In the genomic region with DNA sequence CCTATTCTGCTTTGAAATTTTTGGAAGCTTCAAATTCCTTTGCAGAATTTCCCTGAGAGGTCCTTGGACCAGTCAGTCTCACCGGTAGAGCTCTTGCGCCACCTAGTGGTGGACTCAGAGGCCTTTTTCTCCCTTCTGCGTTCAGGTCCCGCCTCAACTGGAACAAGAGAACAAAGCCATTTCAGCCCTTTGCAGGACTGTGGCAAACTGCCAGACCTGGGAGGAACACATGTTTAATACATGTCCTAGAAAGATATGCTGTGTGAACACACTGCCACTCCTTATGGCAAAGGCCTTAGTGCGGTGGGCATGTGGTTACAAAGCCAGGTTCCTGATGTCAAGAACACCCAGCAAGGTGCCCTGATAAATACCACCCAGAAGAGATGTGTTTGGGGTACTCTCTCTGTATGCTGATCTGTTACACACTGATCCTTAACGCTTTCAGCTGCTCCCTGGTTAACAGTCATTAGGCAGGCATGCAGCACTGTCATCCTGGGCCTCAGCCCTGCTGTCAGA, we compare ENCODE assay signal across 8 cellular contexts.
DNase-seq lines count a peak whose midpoint lies in the region; ATAC-seq and TF ChIP-seq lines count a peak whose summit lies in the region.

No MANE protein-coding gene starts in this region.

- DNase-seq in CD14-positive monocyte (ENCODE audit: low spot score) (peak; percentile 53), HK-2 (ENCODE audit: unreplicated experiment) (peak; percentile 68), NOMO-1 treated with dmso at 0.1 percent for 144 hours (lab: John Stamatoyannopoulos, UW; ENCODE audit: unreplicated experiment) (peak; percentile 18), epidermal melanocyte (ENCODE audit: insufficient read length, low spot score) (peak; percentile 81), naive B cell (peak; percentile 49)
- DNase-seq in activated CD8-positive, alpha-beta memory T cell treated with anti-CD3 and anti-CD28 coated beads, Interleukin-2, amount 10 ng/mL, durations not matched to agents 7 days and 5 days = peak; percentile 80

- CTCF ChIA-PET in activated CD8-positive, alpha-beta memory T cell treated with anti-CD3 and anti-CD28 coated beads, Interleukin-2, amount 10 ng/mL, durations not matched to agents 7 days and 5 days (lab: Charles Lee) = interaction anchor here (0.7 to 2.9 kb wide), 27 partner anchors 9 to 843 kb away, joined by 3 to 19 read pairs (median 4); no protein-coding TSS in a partner anchor

- H3K27ac Mint-ChIP-seq in CD14-positive monocyte (no peak overlapping the region), naive B cell (peak overlapping the region in 1 of 6 donors; percentile 28)
- no peak overlapping the region for H3K27ac Mint-ChIP-seq in activated CD8-positive, alpha-beta memory T cell treated with anti-CD3 and anti-CD28 coated beads, Interleukin-2, amount 10 ng/mL, durations not matched to agents 7 days and 5 days
- no peak overlapping the region for H3K27ac Mint-ChIP-seq in stimulated activated memory B cell treated with anti-CD40 and anti-IgM and Interleukin-4, amounts not matched to agents 10 μg/mL and 1 μg/mL and 100 μg/mL, for 72 hours

- H3K4me1 Mint-ChIP-seq in CD14-positive monocyte = no peaks in the 10 kb centered on the region
- no peaks in the 10 kb centered on the region for H3K4me1 Mint-ChIP-seq in activated CD8-positive, alpha-beta memory T cell treated with anti-CD3 and anti-CD28 coated beads, Interleukin-2, amount 10 ng/mL, durations not matched to agents 7 days and 5 days
- H3K4me1 Mint-ChIP-seq in naive B cell = peaks cover 0 to 3% (median 0%) of the 10 kb centered on the region in 3 donors
- no peaks in the 10 kb centered on the region for H3K4me1 Mint-ChIP-seq in stimulated activated memory B cell treated with anti-CD40 and anti-IgM and Interleukin-4, amounts not matched to agents 10 μg/mL and 1 μg/mL and 100 μg/mL, for 72 hours

- H3K27me3 Mint-ChIP-seq in CD14-positive monocyte (ENCODE audit: low read depth in 3 of 3) (peaks cover 4 to 5% (median 4%) of the 10 kb centered on the region in 3 donors), naive B cell (peaks cover 21 to 25% (median 22%) of the 10 kb centered on the region in 3 donors)
- H3K27me3 Mint-ChIP-seq in activated CD8-positive, alpha-beta memory T cell treated with anti-CD3 and anti-CD28 coated beads, Interleukin-2, amount 10 ng/mL, durations not matched to agents 7 days and 5 days = peaks cover 14% of the 10 kb centered on the region
- peaks cover 9% of the 10 kb centered on the region for H3K27me3 Mint-ChIP-seq in stimulated activated memory B cell treated with anti-CD40 and anti-IgM and Interleukin-4, amounts not matched to agents 10 μg/mL and 1 μg/mL and 100 μg/mL, for 72 hours

- intact Hi-C loops in CD14-positive monocyte (cut with micrococcal nuclease) = loop anchor here in 1 of 2 donors (5.0 to 10.0 kb wide), 2 partner anchors 170 to 868 kb away; no protein-coding TSS in a partner anchor

- TF ChIP-seq CTCF in CD14-positive monocyte (IDR thresholded peaks at IDR 0.05) = peak; percentile 92

- H3K4me3 Mint-ChIP-seq in CD14-positive monocyte (no peak overlapping the region), naive B cell (no peak overlapping the region)
- no peak overlapping the region for H3K4me3 Mint-ChIP-seq in activated CD8-positive, alpha-beta memory T cell treated with anti-CD3 and anti-CD28 coated beads, Interleukin-2, amount 10 ng/mL, durations not matched to agents 7 days and 5 days
- H3K4me3 Mint-ChIP-seq in stimulated activated memory B cell treated with anti-CD40 and anti-IgM and Interleukin-4, amounts not matched to agents 10 μg/mL and 1 μg/mL and 100 μg/mL, for 72 hours = no peak overlapping the region

- H3K9me3 Mint-ChIP-seq in CD14-positive monocyte (no peaks in the 10 kb centered on the region), naive B cell (no peaks in the 10 kb centered on the region)
- no peaks in the 10 kb centered on the region for H3K9me3 Mint-ChIP-seq in activated CD8-positive, alpha-beta memory T cell treated with anti-CD3 and anti-CD28 coated beads, Interleukin-2, amount 10 ng/mL, durations not matched to agents 7 days and 5 days (ENCODE audit: low read depth)
- no peaks in the 10 kb centered on the region for H3K9me3 Mint-ChIP-seq in stimulated activated memory B cell treated with anti-CD40 and anti-IgM and Interleukin-4, amounts not matched to agents 10 μg/mL and 1 μg/mL and 100 μg/mL, for 72 hours

- H3K36me3 Mint-ChIP-seq in CD14-positive monocyte (no peaks in the 10 kb centered on the region), naive B cell (no peaks in the 10 kb centered on the region)
- H3K36me3 Mint-ChIP-seq in activated CD8-positive, alpha-beta memory T cell treated with anti-CD3 and anti-CD28 coated beads, Interleukin-2, amount 10 ng/mL, durations not matched to agents 7 days and 5 days = no peaks in the 10 kb centered on the region
- H3K36me3 Mint-ChIP-seq in stimulated activated memory B cell treated with anti-CD40 and anti-IgM and Interleukin-4, amounts not matched to agents 10 μg/mL and 1 μg/mL and 100 μg/mL, for 72 hours = no peaks in the 10 kb centered on the region

- ATAC-seq in GM19324 (IDR thresholded peaks at IDR 0.05; ENCODE audit: low FRiP score, unreplicated experiment) (peak; percentile 48), naive B cell (ENCODE audit: low read depth in 2 of 2) (peak; percentile 52 to 62)
- ATAC-seq in activated CD8-positive, alpha-beta memory T cell treated with anti-CD3 and anti-CD28 coated beads, Interleukin-2, amount 10 ng/mL, durations not matched to agents 7 days and 5 days = peak; percentile 70
- peak; percentile 70 for ATAC-seq in stimulated activated memory B cell treated with anti-CD40 and anti-IgM and Interleukin-4, amounts not matched to agents 10 μg/mL and 1 μg/mL and 100 μg/mL, for 72 hours

Comparison
In these comparisons a context has a peak if more than half of its experiments do, and no peak if none do; other contexts are left out.
1. Peak in every context shown above with its lines: DNase-seq and ATAC-seq.
2. DNase-seq: peak in every context shown above with its lines; median percentile 81 in epidermal melanocyte; 80 in activated CD8-positive, alpha-beta memory T cell treated with anti-CD3 and anti-CD28 coated beads, Interleukin-2, amount 10 ng/mL, durations not matched to agents 7 days and 5 days; 68 in HK-2; 53 in CD14-positive monocyte; 49 in naive B cell; 18 in NOMO-1 treated with dmso at 0.1 percent for 144 hours.